9 cellular contexts compared by ENCODE assay signal in the genomic region with DNA sequence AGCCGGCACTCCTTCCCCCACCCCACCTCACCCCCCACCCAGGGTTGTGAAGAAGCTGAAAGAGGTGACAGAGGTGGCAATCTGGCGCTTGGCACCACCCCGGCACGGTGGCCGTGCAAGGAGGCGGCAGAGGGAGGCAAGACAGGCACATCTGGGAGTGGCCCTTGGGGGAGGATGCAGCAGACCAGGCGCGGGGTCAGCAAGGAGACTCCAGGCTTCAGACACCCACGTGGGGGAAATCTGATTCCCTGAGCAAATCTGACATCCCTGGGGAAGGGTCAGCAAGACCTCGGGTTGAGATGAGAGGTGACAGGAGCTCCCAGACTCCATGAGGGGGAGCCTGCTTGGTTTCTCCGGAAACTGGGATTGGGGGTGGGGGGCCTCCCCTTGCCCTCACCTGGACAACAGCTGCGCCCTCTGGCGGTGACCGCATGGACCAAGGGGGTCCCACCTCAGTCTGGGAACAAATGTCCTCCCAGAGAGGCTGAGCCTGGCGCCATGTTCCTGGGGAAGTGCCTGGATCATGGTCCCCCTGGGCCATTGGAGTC. TPM values are rescaled to one million over a fixed set of nuclear protein-coding genes. Genes with fewer than 3 reads are reported as not detected.
A peak's percentile ranks its signal among the peaks of the same experiment; 100 is the strongest.
DNase-seq lines count a peak whose midpoint lies in the region; ATAC-seq, FAIRE-seq and TF ChIP-seq lines count a peak whose summit lies in the region.
"Had no signal": no experiment of that assay in that cellular context is flagged by ENCODE, and none has a peak within 500 bp of the region (broad histone marks: within the 10 kb centered on the region; RNA-seq: fewer than 3 reads in every experiment).

No MANE protein-coding gene starts in this region.

- no peak overlapping the region for H3K4me2 ChIP-seq in astrocyte (ENCODE audit: low read length)

- no peaks in the 10 kb centered on the region for H4K20me1 ChIP-seq in astrocyte (ENCODE audit: insufficient read depth, low read length)

- H3K27me3 Mint-ChIP-seq in astrocyte (ENCODE audit: low read depth, unreplicated experiment) = peaks cover 20% of the 10 kb centered on the region

- H3K4me3 Mint-ChIP-seq in astrocyte (ENCODE audit: unreplicated experiment) = no peak overlapping the region

- no peak overlapping the region for H3K4me3 ChIP-seq in astrocyte (ENCODE audit: insufficient read depth, low read depth, low read length)
- H3K4me3 ChIP-seq in left lung = no peak overlapping the region
- H3K4me3 ChIP-seq: skin epidermis had no signal

- TF ChIP-seq CTCF in astrocyte (IDR thresholded peaks at IDR 0.05; ENCODE audit: insufficient read depth, low read depth, low read length) (peak; percentile 45), left lung (IDR thresholded peaks at IDR 0.05) (peak; percentile 24 to 46)

- H3K27me3 ChIP-seq in astrocyte (ENCODE audit: insufficient read depth, low read length) (peaks cover 5% of the 10 kb centered on the region), left lung (peaks cover 0 to 45% of the 10 kb centered on the region in 2 donors)

- no peak overlapping the region for H3K27ac ChIP-seq in astrocyte (ENCODE audit: low read depth, low read length)
- H3K27ac ChIP-seq in left lung = no peak overlapping the region
- H3K27ac ChIP-seq: skin epidermis had no signal

- intact Hi-C loops in left lung (cut with DNase I) = loop anchor here in 1 of 2 donors (10.0 kb wide), 1 partner anchor 76 kb away; no protein-coding TSS in a partner anchor

- peak; percentile 42 for DNase-seq in stimulated activated CD4-positive, alpha-beta T cell treated with anti-CD3 and anti-CD28 coated beads, Interleukin-12 subunit alpha, Interleukin-12 subunit beta, amount 100 ng/mL, for 4 hours
- no peak for DNase-seq in stimulated activated CD4-positive, alpha-beta T cell treated with anti-CD3 and anti-CD28 coated beads, Interleukin-2, amount 100 ng/mL, for 48 hours
- no peak for DNase-seq in astrocyte (ENCODE audit: low read depth)
- DNase-seq in left lung = no peak
- DNase-seq in NCI-H1105 (lab: John Stamatoyannopoulos, UW) = no peak

- H3K9ac ChIP-seq in astrocyte (ENCODE audit: low read length) = no peak overlapping the region

- no peak overlapping the region for H2AFZ ChIP-seq in astrocyte (ENCODE audit: low read depth, low read length)

- H3K9me3 ChIP-seq in astrocyte (ENCODE audit: insufficient read depth, low read depth, low read length) (no peaks in the 10 kb centered on the region), left lung (no peaks in the 10 kb centered on the region)

- no peaks in the 10 kb centered on the region for H3K36me3 ChIP-seq in astrocyte (ENCODE audit: insufficient read depth, low read length)
- no peaks in the 10 kb centered on the region for H3K36me3 ChIP-seq in left lung

- no peak overlapping the region for H3K27ac Mint-ChIP-seq in astrocyte (ENCODE audit: unreplicated experiment)

- H3K4me1 ChIP-seq in astrocyte (ENCODE audit: insufficient read depth, low read length) (peaks cover 23% of the 10 kb centered on the region), left lung (peaks cover 25 to 47% of the 10 kb centered on the region in 2 donors)

- no peaks in the 10 kb centered on the region for H3K9me3 Mint-ChIP-seq in astrocyte (ENCODE audit: unreplicated experiment)

- ATAC-seq in left lung (no peak), GM21576 (IDR thresholded peaks at IDR 0.05; ENCODE audit: unreplicated experiment) (no peak), HG03457 (IDR thresholded peaks at IDR 0.05; ENCODE audit: unreplicated experiment) (no peak), GM18909 (IDR thresholded peaks at IDR 0.05; ENCODE audit: poor library complexity, unreplicated experiment) (no peak)

- no peaks in the 10 kb centered on the region for H3K36me3 Mint-ChIP-seq in astrocyte (ENCODE audit: low read depth, unreplicated experiment)

- no peak for FAIRE-seq in astrocyte (lab: Jason Lieb, UNC)

- H3K79me2 ChIP-seq in astrocyte (ENCODE audit: insufficient read depth, low read length) = no peaks in the 10 kb centered on the region

- H3K4me1 Mint-ChIP-seq in astrocyte (ENCODE audit: low read depth, unreplicated experiment) = peaks cover 5% of the 10 kb centered on the region

RNA-seq across cellular contexts. Expression of a gene that starts 4.0 kb away (rescaled TPM):
- total RNA-seq in astrocyte (18.8 and 20.3 TPM in 2 replicates), left lung (1 to 10 TPM in 1 of 2 donors, under 1 TPM in 1; 0.45 to 1.4 TPM)

RNA-seq across cellular contexts. Expression of a gene that starts 17.9 kb away (rescaled TPM):
- total RNA-seq in astrocyte = 21.2 and 23.2 TPM in 2 replicates
- 10 to 100 TPM; 15.9 to 16.6 TPM for total RNA-seq in left lung

RNA-seq across cellular contexts. Expression of a gene that starts 53.5 kb away (rescaled TPM):
- total RNA-seq in astrocyte (274 and 289 TPM in 2 replicates), left lung (100 to 1,000 TPM; 267 to 281 TPM)
